26 cellular contexts compared by ENCODE assay signal in genomic region chr6:150755524-150755923, GRCh38.
"Had no signal": no experiment of that assay in that cellular context is flagged by ENCODE, and none has a peak within 500 bp of the region (broad histone marks: within the 10 kb centered on the region; RNA-seq: fewer than 3 reads in every experiment).

No MANE protein-coding gene starts in this region.

- H3K4me3 ChIP-seq: adrenal gland, ascending aorta, esophagus squamous epithelium, gastroesophageal sphincter, lower lobe of right lung, smooth muscle cell had no signal

- H3K27ac Mint-ChIP-seq: activated CD4-positive, alpha-beta T cell treated with anti-CD3 and anti-CD28 coated beads for 36 hours; activated naive CD8-positive, alpha-beta T cell; activated T-helper 2 cell treated with anti-CD3 and anti-CD28 coated beads, Interferon-gamma antibody, Interleukin-2, Interleukin-4, amounts not matched to agents 10 μg/mL and 5 μg/mL and 100 μg/mL, durations not matched to agents 14 hours and 24 hours and 36 hours; endodermal cell; naive thymus-derived CD4-positive, alpha-beta T cell; WTC11 had no signal

- H3K4me1 ChIP-seq: adrenal gland, ascending aorta, gastroesophageal sphincter had no signal

- ATAC-seq: activated CD4-positive, alpha-beta T cell treated with anti-CD3 and anti-CD28 coated beads for 36 hours; activated T-cell treated with anti-CD3 and anti-CD28 coated beads, Interleukin-2, amount 50 U/mL, for 4 hours; gastroesophageal sphincter; left colon; lower lobe of right lung; naive thymus-derived CD4-positive, alpha-beta T cell; sciatic nerve; WTC11 had no signal

- H3K27me3 Mint-ChIP-seq: activated CD4-positive, alpha-beta T cell treated with anti-CD3 and anti-CD28 coated beads for 36 hours; activated naive CD8-positive, alpha-beta T cell had no signal

- H3K36me3 ChIP-seq: adrenal gland, ascending aorta, esophagus squamous epithelium, gastroesophageal sphincter, lower lobe of right lung had no signal

- H3K36me3 Mint-ChIP-seq: activated naive CD8-positive, alpha-beta T cell; naive thymus-derived CD4-positive, alpha-beta T cell; WTC11 had no signal

- H3K27me3 ChIP-seq: adrenal gland, ascending aorta, esophagus squamous epithelium, gastroesophageal sphincter had no signal

- H3K27ac ChIP-seq: adrenal gland, ascending aorta, esophagus squamous epithelium, gastroesophageal sphincter, lower lobe of right lung had no signal

- H3K4me1 Mint-ChIP-seq: activated CD4-positive, alpha-beta T cell treated with anti-CD3 and anti-CD28 coated beads for 36 hours had no signal

- H3K4me2 ChIP-seq: smooth muscle cell had no signal

- H3K4me3 Mint-ChIP-seq: activated CD4-positive, alpha-beta T cell treated with anti-CD3 and anti-CD28 coated beads for 36 hours; activated naive CD8-positive, alpha-beta T cell; activated T-cell treated with anti-CD3 and anti-CD28 coated beads, Interleukin-2, amount 50 U/mL, for 4 hours; endodermal cell; naive thymus-derived CD4-positive, alpha-beta T cell; WTC11 had no signal

- DNase-seq: activated CD4-positive, alpha-beta T cell treated with anti-CD3 and anti-CD28 coated beads for 36 hours; activated CD4-positive, alpha-beta T cell treated with anti-CD3 and anti-CD28 coated beads, Interleukin-2, amount 50 U/mL, for 4 hours; activated CD8-positive, alpha-beta memory T cell treated with anti-CD3 and anti-CD28 coated beads for 24 hours; activated CD8-positive, alpha-beta memory T cell treated with anti-CD3 and anti-CD28 coated beads, Interleukin-2, amount 50 U/mL, for 4 hours; activated naive CD4-positive, alpha-beta T cell; activated T-cell treated with anti-CD3 and anti-CD28 coated beads, Interleukin-2, amount 50 U/mL, for 4 hours; adrenal gland; cerebellar nuclear complex; cortex of kidney; endodermal cell; esophagus squamous epithelium; islet precursor cell; left colon; lower lobe of right lung; naive thymus-derived CD4-positive, alpha-beta T cell; stimulated activated CD4-positive, alpha-beta T cell treated with anti-CD3 and anti-CD28 coated beads, Interleukin-2, amount 100 ng/mL, for 48 hours; stimulated activated CD8-positive, alpha-beta memory T cell treated with anti-CD3 and anti-CD28 coated beads, Interleukin-4, amount 100 ng/mL, for 48 hours; stimulated activated naive CD4-positive, alpha-beta T cell had no signal

- FAIRE-seq: bronchial epithelial cell had no signal

- H3K9me3 ChIP-seq: adrenal gland, ascending aorta, esophagus squamous epithelium, gastroesophageal sphincter, lower lobe of right lung had no signal

- H3K9me3 Mint-ChIP-seq: activated T-cell treated with anti-CD3 and anti-CD28 coated beads, Interleukin-2, amount 50 U/mL, for 4 hours; activated T-helper 2 cell treated with anti-CD3 and anti-CD28 coated beads, Interferon-gamma antibody, Interleukin-2, Interleukin-4, amounts not matched to agents 10 μg/mL and 5 μg/mL and 100 μg/mL, durations not matched to agents 14 hours and 24 hours and 36 hours; endodermal cell; naive thymus-derived CD4-positive, alpha-beta T cell; WTC11 had no signal
